In the genomic region with DNA sequence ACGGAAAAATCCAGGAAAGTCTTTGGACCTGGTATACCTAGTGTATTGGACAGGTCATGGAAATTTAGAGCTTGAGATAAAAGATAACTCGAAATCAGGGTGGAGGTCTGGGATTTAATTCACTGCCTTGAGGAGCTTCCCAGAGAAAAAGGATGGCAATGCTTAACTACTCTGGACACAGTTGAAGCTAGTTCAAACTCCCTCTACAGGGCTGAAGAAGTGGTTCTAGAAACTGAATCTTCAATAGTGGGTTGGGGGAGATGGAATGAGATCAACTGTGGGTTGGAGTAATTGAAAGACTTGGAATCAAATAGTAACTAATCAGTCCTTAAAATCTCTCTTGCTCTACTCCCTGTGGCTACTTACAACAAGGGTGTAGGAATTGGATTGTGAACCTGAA, we compare ENCODE assay signal across 23 cellular contexts.
A peak's percentile ranks its signal among the peaks of the same experiment; 100 is the strongest.
DNase-seq lines count a peak whose midpoint lies in the region; ATAC-seq, FAIRE-seq and TF ChIP-seq lines count a peak whose summit lies in the region.
"Had no signal": no experiment of that assay in that cellular context is flagged by ENCODE, and none has a peak within 500 bp of the region (broad histone marks: within the 10 kb centered on the region; RNA-seq: fewer than 3 reads in every experiment).

No MANE protein-coding gene starts in this region.

- FAIRE-seq in keratinocyte (lab: Jason Lieb, UNC) = peak; percentile 32
- FAIRE-seq: A204.1, GM12878 had no signal

- CTCF ChIA-PET in HCT116 (lab: Charles Lee) (interaction anchor here (1.0 to 1.3 kb wide), 2 partner anchors 13 to 16 kb away, joined by 3 read pairs; no protein-coding TSS in a partner anchor), WTC11 (lab: Charles Lee) (interaction anchor here (1.0 kb wide), 1 partner anchor 169 kb away, joined by 3 read pairs; no protein-coding TSS in a partner anchor)

- no peak overlapping the region for H2AK5ac ChIP-seq in trophoblast cell (ENCODE audit: low read length)

- H3K9me2 ChIP-seq in HCT116 (ENCODE audit: insufficient read depth) (no peaks in the 10 kb centered on the region), hepatocyte (replicated peaks; ENCODE audit: insufficient read depth) (no peaks in the 10 kb centered on the region)

- dilution Hi-C loops in keratinocyte (cut with MboI; ENCODE audit: extremely low pct_ligation_motif_present, low sequenced_read_pairs) = no loop called here

- no peak overlapping the region for H4K8ac ChIP-seq in trophoblast cell (ENCODE audit: low read depth, low read length)

- BruUV-seq in HCT116 (replicated peaks; lab: Mats Ljungman, UMichigan) = no TSS peak

- H3K79me1 ChIP-seq in trophoblast cell (ENCODE audit: low read length) = no peaks in the 10 kb centered on the region

- no peaks in the 10 kb centered on the region for H3K27me3 Mint-ChIP-seq in WTC11 (ENCODE audit: low read depth)
- H3K27me3 Mint-ChIP-seq: CD4-positive, CD25-positive, alpha-beta regulatory T cell had no signal

- POLR2A ChIA-PET in HCT116 (lab: Charles Lee) (no interaction called here), WTC11 (lab: Charles Lee) (no interaction called here)

- H3K4ac ChIP-seq in trophoblast cell (ENCODE audit: low read depth, low read length) = no peak overlapping the region

- H3K14ac ChIP-seq in trophoblast cell (ENCODE audit: low read length) = no peak overlapping the region

- no peak for DNase-seq in HCT116 (ENCODE audit: low read depth, low spot score)
- DNase-seq in WTC11 (ENCODE audit: low spot score) = no peak
- no peak for DNase-seq in keratinocyte (ENCODE audit: low read depth, low spot score)
- DNase-seq in retinal pigment epithelial cell (ENCODE audit: low read depth) = no peak
- no peak for DNase-seq in trophoblast cell
- DNase-seq in DMS53 treated with DMSO at 0.1 percent for 48 hours (lab: John Stamatoyannopoulos, UW; ENCODE audit: unreplicated experiment) = no peak
- no peak for DNase-seq in hepatocyte (ENCODE audit: low spot score)
- DNase-seq in heart left ventricle = no peak
- DNase-seq: Caco-2; CD4-positive, CD25-positive, alpha-beta regulatory T cell; CD8-positive, alpha-beta T cell; DMS153; DMS79; GDM1; GOT3; H7; HCEC 1CT had no signal

- H3K4me1 ChIP-seq in HCT116 (ENCODE audit: control insufficient read depth in 1 of 2, insufficient read depth in 2 of 2, low read length in 2 of 2) = peaks cover 0 to 17% of the 10 kb centered on the region in 2 experiments; a peak in 2 of 4 replicates
- no peaks in the 10 kb centered on the region for H3K4me1 ChIP-seq in keratinocyte (ENCODE audit: control insufficient read depth, extremely low read depth, insufficient read depth, low read length)
- H3K4me1 ChIP-seq in trophoblast cell (ENCODE audit: control insufficient read depth in 1 of 2, insufficient read depth in 2 of 2, low read length in 2 of 2) = peaks cover 0 to 2% of the 10 kb centered on the region in 2 experiments
- no peaks in the 10 kb centered on the region for H3K4me1 ChIP-seq in hepatocyte (ENCODE audit: insufficient read depth)
- no peaks in the 10 kb centered on the region for H3K4me1 ChIP-seq in heart left ventricle
- H3K4me1 ChIP-seq: BLaER1, Caco-2 had no signal

- peak overlapping the region; percentile 17; the same call in 1 of the 2 replicates for H3K27ac ChIP-seq in HCT116 (ENCODE audit: low read depth, low read length)
- H3K27ac ChIP-seq in keratinocyte (ENCODE audit: control insufficient read depth, insufficient read depth, low read length) = no peak overlapping the region
- no peak overlapping the region for H3K27ac ChIP-seq in trophoblast cell (ENCODE audit: low read depth, low read length)
- no peak overlapping the region for H3K27ac ChIP-seq in hepatocyte
- H3K27ac ChIP-seq in heart left ventricle = no peak overlapping the region
- H3K27ac ChIP-seq: 22Rv1, BLaER1, C4-2B had no signal

- no peak overlapping the region for H3K18ac ChIP-seq in trophoblast cell (ENCODE audit: low read length)

- TF ChIP-seq POLR2A in HCT116 (IDR thresholded peaks at IDR 0.05; ENCODE audit: borderline replicate concordance, extremely low read depth, insufficient read depth, insufficient read length) = no peak
- TF ChIP-seq POLR2A in heart left ventricle (IDR thresholded peaks at IDR 0.05) = no peak

- H3K36me3 ChIP-seq in HCT116 (ENCODE audit: control insufficient read depth in 1 of 2, insufficient read depth in 2 of 2, low read length in 2 of 2) (0 out of 4 replicates have a peak, but pooled peaks cover 0 to 19% of the 10 kb centered on the region in 2 experiments), keratinocyte (ENCODE audit: control insufficient read depth in 2 of 2, extremely low read depth in 1 of 2, insufficient read depth in 2 of 2, low read length in 2 of 2) (no peaks in the 10 kb centered on the region), trophoblast cell (ENCODE audit: control insufficient read depth in 1 of 2, insufficient read depth in 2 of 2, low read length in 2 of 2) (no peaks in the 10 kb centered on the region), hepatocyte (replicated peaks; ENCODE audit: insufficient read depth, low read depth) (no peaks in the 10 kb centered on the region), heart left ventricle (no peaks in the 10 kb centered on the region)
- H3K36me3 ChIP-seq: BLaER1 had no signal

- no peak for TF ChIP-seq RAD21 in HCT116 (IDR thresholded peaks at IDR 0.05; ENCODE audit: low read depth)

- no peaks in the 10 kb centered on the region for H3K36me3 Mint-ChIP-seq in WTC11
- H3K36me3 Mint-ChIP-seq: CD4-positive, CD25-positive, alpha-beta regulatory T cell; CD8-positive, alpha-beta T cell had no signal

- no peak overlapping the region for H4K91ac ChIP-seq in trophoblast cell (ENCODE audit: low read depth, low read length)

- H3K4me3 ChIP-seq in HCT116 (replicated peaks in 1 of 2; ENCODE audit: low read depth in 1 of 2, low read length in 2 of 2) = no peak overlapping the region
- H3K4me3 ChIP-seq in keratinocyte (ENCODE audit: control insufficient read depth in 2 of 3, extremely low read depth in 1 of 3, insufficient read depth in 2 of 3, low read depth in 1 of 3, low read length in 3 of 3) = no peak overlapping the region
- no peak overlapping the region for H3K4me3 ChIP-seq in retinal pigment epithelial cell (ENCODE audit: low read length)
- H3K4me3 ChIP-seq in trophoblast cell (ENCODE audit: low read depth, low read length) = no peak overlapping the region
- no peak overlapping the region for H3K4me3 ChIP-seq in hepatocyte
- no peak overlapping the region for H3K4me3 ChIP-seq in heart left ventricle
- H3K4me3 ChIP-seq: BLaER1, GM12878 had no signal

- no CpG with 5 or more reads among the region's 2 CpGs for WGBS in trophoblast cell (ENCODE audit: extremely low coverage, insufficient coverage, insufficient read length)
- WGBS in hepatocyte (ENCODE audit: low lambda C conversion rate, missing lambda C conversion rate) = 86% methylated on average over 2 of the region's 2 CpGs
- WGBS in heart left ventricle, 4 donors = 76 to 81% (median 79%) methylated on average over 2 of the region's 2 CpGs

- H3K79me2 ChIP-seq in HCT116 (ENCODE audit: insufficient read depth, low read length) (no peaks in the 10 kb centered on the region), keratinocyte (ENCODE audit: control insufficient read depth, insufficient read depth, low read length) (no peaks in the 10 kb centered on the region), trophoblast cell (ENCODE audit: control insufficient read depth, insufficient read depth, low read length, poor library complexity) (no peaks in the 10 kb centered on the region), hepatocyte (no peaks in the 10 kb centered on the region)

- ATAC-seq in HCT116 = no peak
- ATAC-seq in WTC11 = peak; percentile 53
- ATAC-seq in heart left ventricle = no peak
- ATAC-seq: CD8-positive, alpha-beta T cell; GM12878 had no signal

- H3K4me3 Mint-ChIP-seq in WTC11 = no peak overlapping the region
- H3K4me3 Mint-ChIP-seq: B cell; CD4-positive, CD25-positive, alpha-beta regulatory T cell; CD8-positive, alpha-beta T cell had no signal

- peaks cover 2% of the 10 kb centered on the region; the same call in 1 of the 2 replicates for H3K4me1 Mint-ChIP-seq in WTC11
- H3K4me1 Mint-ChIP-seq: B cell; CD4-positive, CD25-positive, alpha-beta regulatory T cell had no signal

- RAD21 ChIA-PET in HCT116 (lab: Charles Lee; ENCODE audit: low non-redundant PET in 1 of 2, low total read pairs in 2 of 2, uncharacterized antibody in 2 of 2, unreplicated experiment in 2 of 2) = no interaction called here

- peaks cover 3% of the 10 kb centered on the region for H3K9me3 Mint-ChIP-seq in WTC11
- H3K9me3 Mint-ChIP-seq: CD8-positive, alpha-beta T cell had no signal

- H2BK5ac ChIP-seq in trophoblast cell (ENCODE audit: low read depth, low read length, poor library complexity) = no peak overlapping the region

- H3K23ac ChIP-seq in trophoblast cell (ENCODE audit: low read length) = no peak overlapping the region

- H3K4me2 ChIP-seq in HCT116 (ENCODE audit: low read length) = no peak overlapping the region
- no peak overlapping the region for H3K4me2 ChIP-seq in keratinocyte (ENCODE audit: control insufficient read depth, extremely low read depth, insufficient read depth, low read depth, low read length)
- no peak overlapping the region for H3K4me2 ChIP-seq in trophoblast cell (ENCODE audit: low read length)
- H3K4me2 ChIP-seq in hepatocyte = no peak overlapping the region
- H3K4me2 ChIP-seq: BLaER1 had no signal

- H3K9ac ChIP-seq in HCT116 (ENCODE audit: low read length) = no peak overlapping the region
- no peak overlapping the region for H3K9ac ChIP-seq in keratinocyte (ENCODE audit: control insufficient read depth, extremely low read depth, insufficient read depth, low read length)
- H3K9ac ChIP-seq in trophoblast cell (ENCODE audit: low read length) = no peak overlapping the region
- H3K9ac ChIP-seq: BLaER1 had no signal

- H4K20me1 ChIP-seq in HCT116 (ENCODE audit: insufficient read depth) (no peaks in the 10 kb centered on the region), keratinocyte (ENCODE audit: control insufficient read depth, extremely low read depth, insufficient read depth, low read length) (no peaks in the 10 kb centered on the region), hepatocyte (ENCODE audit: insufficient read depth, poor library complexity, severe bottlenecking) (no peaks in the 10 kb centered on the region)
- H4K20me1 ChIP-seq: BLaER1 had no signal

- H3K9me3 ChIP-seq in HCT116 (ENCODE audit: control insufficient read depth in 1 of 2, insufficient read depth in 1 of 2, low read depth in 1 of 2, low read length in 2 of 2) (no peaks in the 10 kb centered on the region), keratinocyte (ENCODE audit: control insufficient read depth, low read depth, low read length) (no peaks in the 10 kb centered on the region), trophoblast cell (ENCODE audit: insufficient read depth, low read depth, low read length) (no peaks in the 10 kb centered on the region), hepatocyte (ENCODE audit: low read depth) (no peaks in the 10 kb centered on the region), heart left ventricle (no peaks in the 10 kb centered on the region)
- H3K9me3 ChIP-seq: BLaER1, Caco-2 had no signal

- H3K27me3 ChIP-seq in HCT116 (ENCODE audit: insufficient read depth, low read length) (no peaks in the 10 kb centered on the region), keratinocyte (ENCODE audit: control insufficient read depth, extremely low read depth, insufficient read depth, low read length) (no peaks in the 10 kb centered on the region), trophoblast cell (ENCODE audit: insufficient read depth, low read length) (no peaks in the 10 kb centered on the region), hepatocyte (no peaks in the 10 kb centered on the region), heart left ventricle (no peaks in the 10 kb centered on the region)
- H3K27me3 ChIP-seq: BLaER1 had no signal

- H3K27ac Mint-ChIP-seq in WTC11 = no peak overlapping the region
- H3K27ac Mint-ChIP-seq: B cell; CD4-positive, CD25-positive, alpha-beta regulatory T cell; CD8-positive, alpha-beta T cell had no signal

- no peak overlapping the region for H2BK12ac ChIP-seq in trophoblast cell (ENCODE audit: low read length)

- H2AFZ ChIP-seq in HCT116 (ENCODE audit: low read depth, low read length, poor library complexity, severe bottlenecking) (no peak overlapping the region), keratinocyte (ENCODE audit: control insufficient read depth, low read length) (no peak overlapping the region), trophoblast cell (ENCODE audit: insufficient read depth, low read length, poor library complexity) (no peak overlapping the region), hepatocyte (no peak overlapping the region)

- intact Hi-C loops in HCT116 (cut with micrococcal nuclease) = no loop called here
- intact Hi-C loops in heart left ventricle (cut with DNase I) = no loop called here

- TF ChIP-seq CTCF in HCT116 (IDR thresholded peaks at IDR 0.05 in 2 of 3, conservative IDR thresholded peaks at IDR 0.05 in 1 of 3; ENCODE audit: borderline replicate concordance in 1 of 3, insufficient read depth in 1 of 3, low read depth in 2 of 3, low read length in 2 of 3) = no peak
- TF ChIP-seq CTCF in WTC11 (IDR thresholded peaks at IDR 0.05) = no peak
- TF ChIP-seq CTCF in keratinocyte (optimal IDR thresholded peaks at IDR 0.05 in 1 of 3, IDR thresholded peaks at IDR 0.05 in 1 of 3, conservative IDR thresholded peaks at IDR 0.05 in 1 of 3; ENCODE audit: extremely low read depth in 1 of 3, insufficient read depth in 2 of 3, low read length in 3 of 3) = no peak
- peak; percentile 2 for TF ChIP-seq CTCF in retinal pigment epithelial cell (conservative IDR thresholded peaks at IDR 0.05; ENCODE audit: low read depth, low read length)
- no peak for TF ChIP-seq CTCF in hepatocyte (IDR thresholded peaks at IDR 0.05; ENCODE audit: poor library complexity)
- TF ChIP-seq CTCF in heart left ventricle (IDR thresholded peaks at IDR 0.05) = no peak

- H3K9me1 ChIP-seq in keratinocyte (ENCODE audit: control insufficient read depth, extremely low read depth, insufficient read depth, low read length) = no peaks in the 10 kb centered on the region

- no peak overlapping the region for H2BK120ac ChIP-seq in trophoblast cell (ENCODE audit: insufficient read depth, low read length, poor library complexity)

- no peak overlapping the region for H4K12ac ChIP-seq in trophoblast cell (ENCODE audit: low read depth, low read length)
